13 cellular contexts compared by ENCODE assay signal in the genomic region with DNA sequence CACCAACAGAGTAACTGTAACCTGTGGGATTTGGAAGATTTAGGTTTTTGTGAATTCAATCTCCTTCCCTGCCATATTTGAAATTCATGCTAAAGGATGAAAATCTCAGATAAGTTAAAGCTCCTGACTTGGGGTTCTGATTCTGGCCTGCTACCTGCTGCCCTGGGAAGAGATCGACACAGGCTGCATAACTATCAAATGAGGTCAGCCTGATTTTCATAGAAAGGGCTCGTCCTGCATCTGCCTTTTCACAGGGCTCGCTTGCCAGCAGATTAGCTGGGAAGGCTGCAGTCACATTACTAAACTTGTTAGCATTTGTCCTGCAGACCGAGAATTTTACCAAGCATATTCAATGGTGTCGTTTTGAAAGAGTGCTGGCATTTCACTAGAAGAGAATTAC. TPM values are rescaled to one million over a fixed set of nuclear protein-coding genes. Genes with fewer than 3 reads are reported as not detected.
DNase-seq lines count a peak whose midpoint lies in the region; ATAC-seq, FAIRE-seq and TF ChIP-seq lines count a peak whose summit lies in the region.
"Had no signal": no experiment of that assay in that cellular context is flagged by ENCODE, and none has a peak within 500 bp of the region (broad histone marks: within the 10 kb centered on the region; RNA-seq: fewer than 3 reads in every experiment).

No MANE protein-coding gene starts in this region.

- peaks cover 22% of the 10 kb centered on the region for H3K4me1 Mint-ChIP-seq in Calu3 (ENCODE audit: low read depth, unreplicated experiment)

- peak overlapping the region; percentile 61 for H3K27ac ChIP-seq in HUES64 (ENCODE audit: low read depth, low read length)
- H3K27ac ChIP-seq in dorsolateral prefrontal cortex = peak overlapping the region in 31 of 59 donors; percentile 1 to 68 (median 37)
- H3K27ac ChIP-seq in keratinocyte (ENCODE audit: control insufficient read depth, insufficient read depth, low read length) = peak overlapping the region; percentile 59
- peak overlapping the region; percentile 32 for H3K27ac ChIP-seq in skeletal muscle tissue (ENCODE audit: low read depth, low read length)

- H3K27me3 ChIP-seq in HUES64 (ENCODE audit: insufficient read depth, low read length) = no peaks in the 10 kb centered on the region
- no peaks in the 10 kb centered on the region for H3K27me3 ChIP-seq in dorsolateral prefrontal cortex
- H3K27me3 ChIP-seq in keratinocyte (ENCODE audit: control insufficient read depth, extremely low read depth, insufficient read depth, low read length) = no peaks in the 10 kb centered on the region
- H3K27me3 ChIP-seq in skeletal muscle tissue (ENCODE audit: control insufficient read depth in 3 of 3, insufficient read depth in 3 of 3, low read length in 3 of 3) = no peaks in the 10 kb centered on the region
- H3K27me3 ChIP-seq: stomach had no signal

- H3K9me3 ChIP-seq in HUES64 (ENCODE audit: insufficient read depth, low read depth, low read length) (no peaks in the 10 kb centered on the region), keratinocyte (ENCODE audit: control insufficient read depth, low read depth, low read length) (no peaks in the 10 kb centered on the region), skeletal muscle tissue (ENCODE audit: control insufficient read depth in 3 of 3, low read length in 3 of 3) (no peaks in the 10 kb centered on the region)
- H3K9me3 ChIP-seq: stomach had no signal

- H3K9ac ChIP-seq in HUES64 (ENCODE audit: low read depth, low read length) (peak overlapping the region; percentile 37; the same call in 1 of the 2 replicates), keratinocyte (ENCODE audit: control insufficient read depth, extremely low read depth, insufficient read depth, low read length) (no peak overlapping the region), skeletal muscle tissue (ENCODE audit: low read depth in 1 of 3, low read length in 3 of 3) (peak overlapping the region; percentile 25 to 46 (median 25))

- intact Hi-C loops in dorsolateral prefrontal cortex (cut with DNase I) (loop anchor here in 1 of 2 donors (10.0 kb wide), 1 partner anchor 194 kb away; no protein-coding TSS in a partner anchor), Calu3 (cut with micrococcal nuclease; ENCODE audit: unreplicated experiment) (no loop called here)

- H3K4me2 ChIP-seq in keratinocyte (ENCODE audit: control insufficient read depth, extremely low read depth, insufficient read depth, low read depth, low read length) = peak overlapping the region; percentile 40

- peak overlapping the region; percentile 14; the same call in 1 of the 2 replicates for H3K4me3 ChIP-seq in HUES64 (ENCODE audit: low read length)
- peak overlapping the region in 2 of 59 donors; percentile 16 to 17 for H3K4me3 ChIP-seq in dorsolateral prefrontal cortex
- no peak overlapping the region for H3K4me3 ChIP-seq in keratinocyte (ENCODE audit: control insufficient read depth in 2 of 3, extremely low read depth in 1 of 3, insufficient read depth in 2 of 3, low read depth in 1 of 3, low read length in 3 of 3)
- H3K4me3 ChIP-seq in skeletal muscle tissue (ENCODE audit: low read length in 3 of 3) = peak overlapping the region in 1 of 3 donors; percentile 14
- H3K4me3 ChIP-seq: stomach had no signal

- ATAC-seq in GM19455 (IDR thresholded peaks at IDR 0.05; ENCODE audit: unreplicated experiment) (no peak), GM19324 (IDR thresholded peaks at IDR 0.05; ENCODE audit: low FRiP score, unreplicated experiment) (no peak)

- no peaks in the 10 kb centered on the region for H3K9me1 ChIP-seq in keratinocyte (ENCODE audit: control insufficient read depth, extremely low read depth, insufficient read depth, low read length)

- no TSS peak for BruUV-seq in Calu3 (replicated peaks; lab: Mats Ljungman, UMichigan)

- peaks cover 86% of the 10 kb centered on the region for H3K79me2 ChIP-seq in keratinocyte (ENCODE audit: control insufficient read depth, insufficient read depth, low read length)

- CTCF ChIA-PET in Calu3 (lab: Charles Lee) = no interaction called here

- no peaks in the 10 kb centered on the region for H3K9me3 Mint-ChIP-seq in Calu3 (ENCODE audit: low read depth, unreplicated experiment)
- H3K9me3 Mint-ChIP-seq: activated T-cell treated with anti-CD3 and anti-CD28 coated beads, Interleukin-2, amount 50 U/mL, for 72 hours had no signal

- H3K36me3 Mint-ChIP-seq in Calu3 (ENCODE audit: insufficient read depth, unreplicated experiment) = no peaks in the 10 kb centered on the region

- H3K4me1 ChIP-seq in HUES64 (ENCODE audit: insufficient read depth, low read length) = peaks cover 79% of the 10 kb centered on the region
- peaks cover 56% of the 10 kb centered on the region for H3K4me1 ChIP-seq in keratinocyte (ENCODE audit: control insufficient read depth, extremely low read depth, insufficient read depth, low read length)
- H3K4me1 ChIP-seq in skeletal muscle tissue (ENCODE audit: control insufficient read depth in 3 of 3, insufficient read depth in 3 of 3, low read length in 3 of 3) = peaks cover 27 to 47% (median 37%) of the 10 kb centered on the region in 3 donors

- no peaks in the 10 kb centered on the region for H4K20me1 ChIP-seq in keratinocyte (ENCODE audit: control insufficient read depth, extremely low read depth, insufficient read depth, low read length)

- no peaks in the 10 kb centered on the region for H3K27me3 Mint-ChIP-seq in Calu3 (ENCODE audit: unreplicated experiment)

- H3K4me3 Mint-ChIP-seq in Calu3 (ENCODE audit: low read depth, unreplicated experiment) = no peak overlapping the region
- H3K4me3 Mint-ChIP-seq: activated T-cell treated with anti-CD3 and anti-CD28 coated beads, Interleukin-2, amount 50 U/mL, for 72 hours had no signal

- FAIRE-seq in keratinocyte (lab: Jason Lieb, UNC) = peak; percentile 86
- FAIRE-seq: TTC549 had no signal

- TF ChIP-seq CTCF in dorsolateral prefrontal cortex (IDR thresholded peaks at IDR 0.05 in 54 of 56, conservative IDR thresholded peaks at IDR 0.05 in 2 of 56; ENCODE audit: low read depth in 1 of 56, partially characterized antibody in 56 of 56) (no peak), keratinocyte (optimal IDR thresholded peaks at IDR 0.05 in 1 of 3, IDR thresholded peaks at IDR 0.05 in 1 of 3, conservative IDR thresholded peaks at IDR 0.05 in 1 of 3; ENCODE audit: extremely low read depth in 1 of 3, insufficient read depth in 2 of 3, low read length in 3 of 3) (no peak), Calu3 (IDR thresholded peaks at IDR 0.05; ENCODE audit: unreplicated experiment) (no peak)

- DNase-seq in dorsolateral prefrontal cortex (no peak), keratinocyte (ENCODE audit: low read depth, low spot score) (no peak), Calu3 (no peak), pons (ENCODE audit: low spot score) (no peak)
- DNase-seq: activated T-cell treated with anti-CD3 and anti-CD28 coated beads, Interleukin-2, amount 50 U/mL, for 72 hours; NCI-H1694; stimulated activated CD4-positive, alpha-beta T cell treated with anti-CD3 and anti-CD28 coated beads, Interleukin-2, amount 100 ng/mL, for 48 hours; stomach had no signal

- no peak overlapping the region for H2AFZ ChIP-seq in keratinocyte (ENCODE audit: control insufficient read depth, low read length)

- dilution Hi-C loops in keratinocyte (cut with MboI; ENCODE audit: extremely low pct_ligation_motif_present, low sequenced_read_pairs) = no loop called here

- H3K36me3 ChIP-seq in HUES64 (ENCODE audit: insufficient read depth, low read length) (no peaks in the 10 kb centered on the region), keratinocyte (ENCODE audit: control insufficient read depth in 2 of 2, extremely low read depth in 1 of 2, insufficient read depth in 2 of 2, low read length in 2 of 2) (peaks cover 0 to 4% of the 10 kb centered on the region in 2 experiments), skeletal muscle tissue (ENCODE audit: control insufficient read depth in 3 of 3, insufficient read depth in 3 of 3, low read length in 3 of 3) (no peaks in the 10 kb centered on the region)
- H3K36me3 ChIP-seq: stomach had no signal

- 15% methylated on average over 5 of the region's 5 CpGs for WGBS in HUES64

- H3K27ac Mint-ChIP-seq in Calu3 (ENCODE audit: unreplicated experiment) = no peak overlapping the region
- H3K27ac Mint-ChIP-seq: activated T-cell treated with anti-CD3 and anti-CD28 coated beads, Interleukin-2, amount 50 U/mL, for 72 hours had no signal

RNA-seq across cellular contexts. Expression of gene GCLC, which starts 14.6 kb away (rescaled TPM):
- polyA plus RNA-seq in HUES64 (2013, experiment 1 of 2) = 28.0 TPM
- polyA plus RNA-seq in HUES64 (2013, experiment 2 of 2) = 26.2 TPM
- total RNA-seq in dorsolateral prefrontal cortex = 100 to 1,000 TPM in 3 of 120 experiments, 10 to 100 TPM in 117; 28.3 to 113 (median 64.6) TPM
- 48.9 to 110 TPM (median 73.2 TPM) in 3 replicates for polyA plus RNA-seq in keratinocyte
- 509 TPM for polyA plus RNA-seq in keratinocyte (2011; ENCODE audit: low read depth)
- polyA plus RNA-seq in keratinocyte (2011; cell fraction: cytosol; rRNA removed) = 59.8 and 126 TPM in 2 replicates
- 231 and 232 TPM in 2 replicates for polyA plus RNA-seq in keratinocyte (2011; cell fraction: nucleus; rRNA removed)
- polyA plus RNA-seq in keratinocyte (2012; ENCODE audit: low replicate concordance) = 39.6 and 81.5 TPM in 2 replicates
- polyA minus RNA-seq in keratinocyte = 23.2 to 126 TPM (median 125 TPM) in 3 replicates
- 57.6 TPM for polyA minus RNA-seq in keratinocyte (2011; cell fraction: cytosol; rRNA and poly(A)+ RNA removed)
- polyA minus RNA-seq in keratinocyte (2011; cell fraction: nucleus; rRNA and poly(A)+ RNA removed) = 78.8 and 209 TPM in 2 replicates
- total RNA-seq in skeletal muscle tissue = 9.4 TPM
- 45.7 and 45.9 TPM in 2 replicates for total RNA-seq in Calu3 (2022)
